6 cellular contexts compared by ENCODE assay signal in the genomic region with DNA sequence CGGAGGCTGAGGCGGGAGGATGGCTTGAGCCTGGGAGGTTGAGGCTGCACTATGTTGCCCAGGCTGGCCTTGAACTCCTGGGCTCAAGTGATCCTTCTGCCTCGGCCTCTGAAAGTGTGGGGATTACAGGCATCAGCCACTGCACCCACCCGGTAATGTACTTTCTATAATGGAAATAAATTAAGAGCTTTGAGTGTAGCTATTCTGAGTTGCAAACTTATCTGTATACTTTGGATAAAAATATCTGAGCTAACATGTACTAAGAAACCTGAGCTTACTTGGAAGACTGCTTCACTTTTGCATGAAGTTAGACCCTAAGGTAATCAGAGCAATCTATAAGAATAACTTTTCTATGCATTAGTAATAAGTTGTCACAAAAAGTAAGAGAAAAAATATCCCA. TPM values are rescaled to one million over a fixed set of nuclear protein-coding genes. Genes with fewer than 3 reads are reported as not detected.
"Had no signal": no experiment of that assay in that cellular context is flagged by ENCODE, and none has a peak within 500 bp of the region (broad histone marks: within the 10 kb centered on the region; RNA-seq: fewer than 3 reads in every experiment).

No MANE protein-coding gene starts in this region.

- H3K4me3 ChIP-seq: K562 had no signal

- DNase-seq: IMR-90, KBM-7 had no signal

- FAIRE-seq: HTR-8/SVneo, K562 had no signal

- H3K27ac ChIP-seq: HL-60 had no signal

- ATAC-seq: K562 had no signal

RNA-seq across cellular contexts. Expression of gene UNC13B, which starts 50.0 kb away (rescaled TPM):
- polyA plus RNA-seq: IgD-negative memory B cell had no signal
